In genomic region chr11:120330045-120330444, GRCh38 we compare ENCODE assay signal across 17 cellular contexts. TPM values are rescaled to one million over a fixed set of nuclear protein-coding genes. Genes with fewer than 3 reads are reported as not detected.
"Had no signal": no experiment of that assay in that cellular context is flagged by ENCODE, and none has a peak within 500 bp of the region (broad histone marks: within the 10 kb centered on the region; RNA-seq: fewer than 3 reads in every experiment).

No MANE protein-coding gene starts in this region.

- H3K36me3 ChIP-seq: neutrophil, right lobe of liver had no signal

- ATAC-seq: esophagus mucosa; left colon; mucosa of descending colon; naive thymus-derived CD8-positive, alpha-beta T cell; right lobe of liver; stimulated activated memory B cell treated with anti-CD40 and anti-IgM and Interleukin-4, amounts not matched to agents 10 μg/mL and 1 μg/mL and 100 μg/mL, for 72 hours had no signal

- DNase-seq: activated CD4-positive, alpha-beta T cell treated with anti-CD3 and anti-CD28 coated beads, Interleukin-2, amount 50 U/mL, for 1 hour; activated T-cell treated with anti-CD3 and anti-CD28 coated beads, Interleukin-2, amount 50 U/mL, for 1 hour; amniotic stem cell; cerebellar nuclear complex; glutamatergic neuron; left colon; mucosa of descending colon; naive thymus-derived CD8-positive, alpha-beta T cell; right lobe of liver; spleen; stimulated activated CD4-positive, alpha-beta T cell treated with anti-CD3 and anti-CD28 coated beads, Interleukin-1b, Interleukin-23, amount 100 ng/mL, for 48 hours; substantia nigra had no signal

- H3K4me3 Mint-ChIP-seq: activated naive CD4-positive, alpha-beta T cell treated with anti-CD3 and anti-CD28 coated beads, Interleukin-2, amount 50 U/mL, for 24 hours; naive thymus-derived CD8-positive, alpha-beta T cell; stimulated activated memory B cell treated with anti-CD40 and anti-IgM and Interleukin-4, amounts not matched to agents 10 μg/mL and 1 μg/mL and 100 μg/mL, for 72 hours; type B pancreatic cell had no signal

- H3K27ac ChIP-seq: neutrophil, right lobe of liver, spleen had no signal

- H3K27me3 ChIP-seq: right lobe of liver had no signal

- H3K9me3 Mint-ChIP-seq: activated naive CD4-positive, alpha-beta T cell treated with anti-CD3 and anti-CD28 coated beads, Interleukin-2, amount 50 U/mL, for 24 hours; naive thymus-derived CD8-positive, alpha-beta T cell; stimulated activated memory B cell treated with anti-CD40 and anti-IgM and Interleukin-4, amounts not matched to agents 10 μg/mL and 1 μg/mL and 100 μg/mL, for 72 hours; type B pancreatic cell had no signal

- H3K27ac Mint-ChIP-seq: activated naive CD4-positive, alpha-beta T cell treated with anti-CD3 and anti-CD28 coated beads, Interleukin-2, amount 50 U/mL, for 24 hours; naive thymus-derived CD8-positive, alpha-beta T cell; stimulated activated memory B cell treated with anti-CD40 and anti-IgM and Interleukin-4, amounts not matched to agents 10 μg/mL and 1 μg/mL and 100 μg/mL, for 72 hours; type B pancreatic cell had no signal

- H3K9me3 ChIP-seq: mucosa of descending colon, neutrophil, right lobe of liver, spleen had no signal

- H3K4me3 ChIP-seq: mucosa of descending colon, right lobe of liver, spleen had no signal

- H3K36me3 Mint-ChIP-seq: activated naive CD4-positive, alpha-beta T cell treated with anti-CD3 and anti-CD28 coated beads, Interleukin-2, amount 50 U/mL, for 24 hours; naive thymus-derived CD8-positive, alpha-beta T cell; stimulated activated memory B cell treated with anti-CD40 and anti-IgM and Interleukin-4, amounts not matched to agents 10 μg/mL and 1 μg/mL and 100 μg/mL, for 72 hours had no signal

RNA-seq across cellular contexts. Expression of gene TLCD5, which starts 4.9 kb away (rescaled TPM):
- polyA plus RNA-seq: naive thymus-derived CD8-positive, alpha-beta T cell had no signal
